Comparison of ENCODE assay signal across 8 cellular contexts in the genomic region with DNA sequence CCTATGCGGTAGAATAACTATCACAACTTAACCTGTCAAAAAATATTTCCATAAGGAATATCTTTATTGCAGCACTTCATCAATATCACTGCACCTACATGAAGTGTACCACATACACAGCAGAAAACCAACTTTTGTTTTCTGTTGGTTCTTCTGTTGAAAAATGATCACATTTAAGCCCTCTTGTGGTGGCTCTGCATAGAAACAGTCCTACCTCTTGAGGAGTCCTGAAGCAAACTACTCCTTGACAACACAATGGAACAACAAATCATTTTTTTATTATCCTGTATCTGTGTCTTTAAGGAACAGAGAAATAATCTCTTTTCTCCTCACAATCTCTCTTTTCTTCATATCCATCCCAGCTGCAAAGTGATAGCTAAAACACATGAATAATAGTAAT. TPM values are rescaled to one million over a fixed set of nuclear protein-coding genes. Genes with fewer than 3 reads are reported as not detected.
A peak's percentile ranks its signal among the peaks of the same experiment; 100 is the strongest.
DNase-seq lines count a peak whose midpoint lies in the region; ATAC-seq and TF ChIP-seq lines count a peak whose summit lies in the region.

No MANE protein-coding gene starts in this region.

- H3K4me3 ChIP-seq in AG04449 (ENCODE audit: low read depth, low read length): no peak overlapping the region
- H3K4me3 ChIP-seq in lower leg skin (ENCODE audit: low read depth, poor library complexity, severe bottlenecking): no peak overlapping the region

- POLR2A ChIA-PET in AG04449 (lab: Yijun Ruan, JAX): no interaction called here

- TF ChIP-seq POLR2A in lower leg skin (IDR thresholded peaks at IDR 0.05): no peak

- intact Hi-C loops in lower leg skin (cut with DNase I; ENCODE audit: low total_unique reads): no loop called here

- 83 to 87% methylated on average over 1 of the region's 1 CpG for WGBS in lower leg skin, 2 donors

- peak; percentile 47 for ATAC-seq in GM18907 (IDR thresholded peaks at IDR 0.05; ENCODE audit: unreplicated experiment)
- no peak for ATAC-seq in HG02642 (IDR thresholded peaks at IDR 0.05; ENCODE audit: poor library complexity, unreplicated experiment)

- CTCF ChIA-PET in AG04449 (lab: Yijun Ruan, JAX): interaction anchor here (1.2 kb wide), 1 partner anchor 9 kb away, joined by 3 read pairs; no protein-coding TSS in a partner anchor

- peak; percentile 27 for TF ChIP-seq CTCF in AG04449 (IDR thresholded peaks at IDR 0.05; ENCODE audit: insufficient read depth, low read length, missing control alignments)
- no peak for TF ChIP-seq CTCF in lower leg skin (IDR thresholded peaks at IDR 0.05)

- DNase-seq in AG04449 (ENCODE audit: low read depth, low spot score) (no peak), NCI-H69 (lab: John Stamatoyannopoulos, UW) (peak; percentile 53), fibroblast of gingiva (ENCODE audit: low read depth) (peak; percentile 4), NCI-H1092 treated with DMSO at 0.1 percent for 48 hours (lab: John Stamatoyannopoulos, UW) (no peak), lower leg skin (ENCODE audit: low spot score in 2 of 2) (no peak), NCI-H1436 (lab: John Stamatoyannopoulos, UW) (no peak)

RNA-seq across cellular contexts. Expression of a gene that starts 39.8 kb away (rescaled TPM):
- total RNA-seq in lower leg skin: not detected

Comparison
In these comparisons a context has a peak if more than half of its experiments do, and no peak if none do; other contexts are left out.
1. DNase-seq: peak in NCI-H69 (single experiment) and fibroblast of gingiva (single experiment); none in AG04449 (single experiment), NCI-H1092 treated with DMSO at 0.1 percent for 48 hours (single experiment), lower leg skin (0 of 2) and NCI-H1436 (single experiment).